In the genomic region with DNA sequence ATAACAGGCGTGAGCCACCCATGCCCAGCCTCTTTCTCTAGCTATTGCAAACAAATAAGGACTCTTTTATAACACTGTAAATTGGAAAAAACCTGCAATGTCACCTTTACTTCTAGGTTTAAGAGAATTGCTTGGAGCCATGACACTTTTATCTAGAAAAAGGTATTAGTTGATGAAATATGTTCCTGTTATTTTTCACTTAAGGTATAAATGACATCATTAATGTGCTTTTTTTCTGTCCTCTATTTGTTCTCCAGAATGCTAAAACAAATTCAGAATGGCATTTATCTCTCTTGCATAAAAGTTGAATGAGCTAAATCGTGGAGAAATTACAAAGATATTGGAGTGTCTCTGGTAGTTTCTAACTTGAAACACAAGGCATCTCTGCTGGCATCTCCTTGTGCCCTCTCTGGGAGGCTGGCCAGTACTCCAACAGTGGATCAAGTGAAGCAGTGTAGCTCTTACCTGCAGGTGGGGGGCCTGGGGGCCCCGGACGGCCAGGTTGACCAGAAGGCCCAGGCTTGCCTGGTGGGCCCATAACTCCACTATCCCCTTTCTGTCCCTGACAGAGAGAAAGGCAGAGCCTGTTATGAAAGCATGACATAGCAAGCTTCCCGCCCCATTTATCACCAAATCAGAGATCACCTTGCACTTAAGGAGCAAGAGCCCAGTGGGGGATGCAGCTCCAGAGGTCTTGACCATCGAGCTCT, we compare ENCODE assay signal across 29 cellular contexts.
"Had no signal": no experiment of that assay in that cellular context is flagged by ENCODE, and none has a peak within 500 bp of the region (broad histone marks: within the 10 kb centered on the region; RNA-seq: fewer than 3 reads in every experiment).

No MANE protein-coding gene starts in this region.

- H3K27ac ChIP-seq: adrenal gland, breast epithelium, Peyer's patch, RWPE1, SJCRH30 had no signal

- H3K36me3 ChIP-seq: adrenal gland, breast epithelium, MG63, Peyer's patch, SJCRH30 had no signal

- H3K4me3 ChIP-seq: adrenal gland, breast epithelium, MG63, Peyer's patch, SJCRH30 had no signal

- DNase-seq: activated CD4-positive, alpha-beta memory T cell treated with anti-CD3 and anti-CD28 coated beads for 36 hours; activated CD4-positive, alpha-beta T cell treated with anti-CD3 and anti-CD28 coated beads for 48 hours; activated CD4-positive, CD25-positive, alpha-beta regulatory T cell treated with anti-CD3 and anti-CD28 coated beads, Interleukin-2, amount 50 U/mL, for 72 hours; activated CD8-positive, alpha-beta memory T cell treated with anti-CD3 and anti-CD28 coated beads for 24 hours; activated gamma-delta T cell treated with Interleukin-2 at 50 U/mL for 16 hours; activated naive CD4-positive, alpha-beta T cell treated with anti-CD3 and anti-CD28 coated beads, Interleukin-2, amount 50 U/mL, for 16 hours; activated naive CD8-positive, alpha-beta T cell treated with anti-CD3 and anti-CD28 coated beads, Interleukin-2, amount 10 ng/mL, durations not matched to agents 7 days and 5 days; activated T-cell treated with anti-CD3 and anti-CD28 coated beads, Interleukin-2, amount 50 U/mL, for 72 hours; anterior cingulate cortex; caudate nucleus; MG63; NCI-H1105; NCI-H1436; NCI-H1694 treated with DMSO at 0.1 percent for 48 hours; NCI-H2029 treated with DMSO at 0.1 percent for 48 hours; NCI-H345; NCI-H510A; NCI-H69; NK-92 treated with Interleukin-12 subunit alpha and Interleukin-12 subunit beta, amount 100 ng/mL, for 24 hours; Peyer's patch; Right ventricle myocardium superior; SJCRH30; T-helper 17 cell; T-helper 9 cell had no signal

- H3K4me1 ChIP-seq: adrenal gland, breast epithelium, Peyer's patch, SJCRH30 had no signal

- H3K9me3 ChIP-seq: adrenal gland, breast epithelium, MG63, Peyer's patch, SJCRH30 had no signal

- ATAC-seq: activated T-cell treated with anti-CD3 and anti-CD28 coated beads, Interleukin-2, amount 50 U/mL, for 72 hours; SK-N-SH treated with all-trans-retinoic acid at 6 μM for 48 hours; T-helper 17 cell; WTC11 had no signal

- H3K27me3 ChIP-seq: adrenal gland, breast epithelium, MG63, Peyer's patch, SJCRH30 had no signal
